Comparison of ENCODE assay signal across 1 cellular context in the genomic region with DNA sequence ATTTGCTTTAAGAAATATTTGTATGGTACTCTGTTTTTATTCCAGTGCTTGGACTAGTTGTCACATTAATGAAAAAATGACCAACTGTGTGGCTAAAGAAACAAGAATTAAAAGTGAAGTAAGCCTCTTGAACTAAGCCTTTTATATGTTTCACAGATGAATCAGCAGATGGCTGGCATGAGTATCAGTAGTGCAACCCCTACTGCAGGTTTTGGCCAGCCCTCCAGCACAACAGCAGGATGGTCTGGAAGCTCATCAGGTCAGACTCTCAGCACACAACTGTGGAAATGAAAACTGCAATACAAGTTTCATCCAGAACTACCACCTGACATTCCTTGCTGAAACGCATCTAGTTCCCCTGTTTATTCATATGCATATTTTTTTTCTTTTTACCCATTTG.
TF ChIP-seq lines count a peak whose summit lies in the region.

No MANE protein-coding gene starts in this region.

TF ChIP-seq in HepG2, 621 proteins besides CTCF, POLR2A, EP300 and RAD21 (continued from another document):
- TF ChIP-seq, protein P1, sequence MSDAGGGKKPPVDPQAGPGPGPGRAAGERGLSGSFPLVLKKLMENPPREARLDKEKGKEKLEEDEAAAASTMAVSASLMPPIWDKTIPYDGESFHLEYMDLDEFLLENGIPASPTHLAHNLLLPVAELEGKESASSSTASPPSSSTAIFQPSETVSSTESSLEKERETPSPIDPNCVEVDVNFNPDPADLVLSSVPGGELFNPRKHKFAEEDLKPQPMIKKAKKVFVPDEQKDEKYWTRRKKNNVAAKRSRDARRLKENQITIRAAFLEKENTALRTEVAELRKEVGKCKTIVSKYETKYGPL (CRISPR knock-in tag; IDR thresholded peaks at IDR 0.05), result no peak
- TF ChIP-seq BCL6 (CRISPR knock-in tag; IDR thresholded peaks at IDR 0.05) (no peak), CBFB (CRISPR knock-in tag; IDR thresholded peaks at IDR 0.05) (no peak), ARID2 (CRISPR knock-in tag; IDR thresholded peaks at IDR 0.05; ENCODE audit: borderline replicate concordance) (no peak), KDM3A (CRISPR knock-in tag; IDR thresholded peaks at IDR 0.05; ENCODE audit: low read depth) (no peak), ZBTB42 (CRISPR knock-in tag; IDR thresholded peaks at IDR 0.05) (no peak), MAFF (IDR thresholded peaks at IDR 0.05; ENCODE audit: low read depth, low read length) (no peak), ZNF781 (CRISPR knock-in tag; IDR thresholded peaks at IDR 0.05; ENCODE audit: borderline replicate concordance, not compliant biosample characterization) (no peak), ZNF530 (CRISPR knock-in tag; IDR thresholded peaks at IDR 0.05; ENCODE audit: low read depth) (no peak), ZNF563 (CRISPR knock-in tag; IDR thresholded peaks at IDR 0.05) (no peak)
- TF ChIP-seq, protein P2, sequence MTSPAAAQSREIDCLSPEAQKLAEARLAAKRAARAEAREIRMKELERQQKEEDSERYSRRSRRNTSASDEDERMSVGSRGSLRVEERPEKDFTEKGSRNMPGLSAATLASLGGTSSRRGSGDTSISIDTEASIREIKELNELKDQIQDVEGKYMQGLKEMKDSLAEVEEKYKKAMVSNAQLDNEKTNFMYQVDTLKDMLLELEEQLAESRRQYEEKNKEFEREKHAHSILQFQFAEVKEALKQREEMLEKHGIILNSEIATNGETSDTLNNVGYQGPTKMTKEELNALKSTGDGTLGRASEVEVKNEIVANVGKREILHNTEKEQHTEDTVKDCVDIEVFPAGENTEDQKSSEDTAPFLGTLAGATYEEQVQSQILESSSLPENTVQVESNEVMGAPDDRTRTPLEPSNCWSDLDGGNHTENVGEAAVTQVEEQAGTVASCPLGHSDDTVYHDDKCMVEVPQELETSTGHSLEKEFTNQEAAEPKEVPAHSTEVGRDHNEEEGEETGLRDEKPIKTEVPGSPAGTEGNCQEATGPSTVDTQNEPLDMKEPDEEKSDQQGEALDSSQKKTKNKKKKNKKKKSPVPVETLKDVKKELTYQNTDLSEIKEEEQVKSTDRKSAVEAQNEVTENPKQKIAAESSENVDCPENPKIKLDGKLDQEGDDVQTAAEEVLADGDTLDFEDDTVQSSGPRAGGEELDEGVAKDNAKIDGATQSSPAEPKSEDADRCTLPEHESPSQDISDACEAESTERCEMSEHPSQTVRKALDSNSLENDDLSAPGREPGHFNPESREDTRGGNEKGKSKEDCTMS (CRISPR knock-in tag; conservative IDR thresholded peaks at IDR 0.05), result no peak
- TF ChIP-seq, protein P3, sequence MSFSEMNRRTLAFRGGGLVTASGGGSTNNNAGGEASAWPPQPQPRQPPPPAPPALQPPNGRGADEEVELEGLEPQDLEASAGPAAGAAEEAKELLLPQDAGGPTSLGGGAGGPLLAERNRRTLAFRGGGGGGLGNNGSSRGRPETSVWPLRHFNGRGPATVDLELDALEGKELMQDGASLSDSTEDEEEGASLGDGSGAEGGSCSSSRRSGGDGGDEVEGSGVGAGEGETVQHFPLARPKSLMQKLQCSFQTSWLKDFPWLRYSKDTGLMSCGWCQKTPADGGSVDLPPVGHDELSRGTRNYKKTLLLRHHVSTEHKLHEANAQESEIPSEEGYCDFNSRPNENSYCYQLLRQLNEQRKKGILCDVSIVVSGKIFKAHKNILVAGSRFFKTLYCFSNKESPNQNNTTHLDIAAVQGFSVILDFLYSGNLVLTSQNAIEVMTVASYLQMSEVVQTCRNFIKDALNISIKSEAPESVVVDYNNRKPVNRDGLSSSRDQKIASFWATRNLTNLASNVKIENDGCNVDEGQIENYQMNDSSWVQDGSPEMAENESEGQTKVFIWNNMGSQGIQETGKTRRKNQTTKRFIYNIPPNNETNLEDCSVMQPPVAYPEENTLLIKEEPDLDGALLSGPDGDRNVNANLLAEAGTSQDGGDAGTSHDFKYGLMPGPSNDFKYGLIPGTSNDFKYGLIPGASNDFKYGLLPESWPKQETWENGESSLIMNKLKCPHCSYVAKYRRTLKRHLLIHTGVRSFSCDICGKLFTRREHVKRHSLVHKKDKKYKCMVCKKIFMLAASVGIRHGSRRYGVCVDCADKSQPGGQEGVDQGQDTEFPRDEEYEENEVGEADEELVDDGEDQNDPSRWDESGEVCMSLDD (CRISPR knock-in tag; IDR thresholded peaks at IDR 0.05; ENCODE audit: borderline replicate concordance), result no peak
